1 cellular context compared by ENCODE assay signal in genomic region chr4:77156533-77156911, GRCh38.
TF ChIP-seq lines count a peak whose summit lies in the region.

No MANE protein-coding gene starts in this region.

TF ChIP-seq in GM12878, 131 proteins besides CTCF, POLR2A, EP300 and RAD21 (continued from another document):
- no peak for TF ChIP-seq TCF7 (IDR thresholded peaks at IDR 0.05; ENCODE audit: borderline replicate concordance)
- no peak for TF ChIP-seq BACH1 (IDR thresholded peaks at IDR 0.05; ENCODE audit: borderline replicate concordance)
- TF ChIP-seq SP1 (IDR thresholded peaks at IDR 0.05; ENCODE audit: low read depth, low read length), result peak; percentile 91
- no peak for TF ChIP-seq ZBED1 (IDR thresholded peaks at IDR 0.05; ENCODE audit: borderline replicate concordance)
- peak; percentile 66 for TF ChIP-seq IRF3 (IDR thresholded peaks at IDR 0.05)
- TF ChIP-seq KLF5 (IDR thresholded peaks at IDR 0.05; ENCODE audit: partially characterized antibody), result no peak
- TF ChIP-seq PAX5 (IDR thresholded peaks at IDR 0.05; ENCODE audit: borderline replicate concordance, low read depth, low read length), result peak; percentile 93
- no peak for TF ChIP-seq LARP7 (IDR thresholded peaks at IDR 0.05)
- no peak for TF ChIP-seq FOXM1 (IDR thresholded peaks at IDR 0.05; ENCODE audit: low read depth, low read length)
- TF ChIP-seq CEBPB (IDR thresholded peaks at IDR 0.05; ENCODE audit: borderline replicate concordance in 1 of 2, low read depth in 2 of 2, low read length in 2 of 2), result peak in 1 of 2 experiments; percentile 43; a peak in 1 of 4 replicates
- no peak for TF ChIP-seq ZBTB33 (IDR thresholded peaks at IDR 0.05)
